Comparison of ENCODE assay signal across 14 cellular contexts in the genomic region with DNA sequence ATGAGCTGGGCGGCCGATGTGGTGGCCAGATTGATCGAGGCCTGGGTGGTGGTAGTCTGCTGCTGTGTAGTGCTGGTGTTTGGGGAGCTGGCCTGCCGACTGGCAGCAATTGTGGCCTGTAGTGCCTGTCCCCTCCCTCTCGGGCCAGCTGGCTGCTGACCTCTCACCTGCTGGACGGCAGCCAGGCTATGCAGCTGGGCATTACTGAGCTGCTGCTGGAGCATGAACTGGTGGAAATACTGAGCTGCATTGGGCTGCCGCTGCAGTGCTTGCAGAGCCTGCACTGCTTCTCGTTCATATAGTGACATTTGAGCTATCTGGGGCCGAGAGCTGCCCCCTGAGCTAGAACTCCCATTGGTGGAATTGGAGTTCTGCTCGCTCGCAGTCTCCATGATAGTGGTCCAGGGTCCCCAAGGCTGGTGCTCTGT. TPM values are rescaled to one million over a fixed set of nuclear protein-coding genes. Genes with fewer than 3 reads are reported as not detected.
DNase-seq lines count a peak whose midpoint lies in the region; ATAC-seq, FAIRE-seq and TF ChIP-seq lines count a peak whose summit lies in the region.
"Not testable (repeated sequence)": the region's sequence is repeated elsewhere in the genome, so short reads cannot be mapped to it uniquely, and the experiment has no call there.
"Had no signal": no experiment of that assay in that cellular context is flagged by ENCODE, and none has a peak within 500 bp of the region (broad histone marks: within the 10 kb centered on the region; RNA-seq: fewer than 3 reads in every experiment).

No MANE protein-coding gene starts in this region.

- not testable (repeated sequence) for H3K4me1 ChIP-seq in right cardiac atrium (ENCODE audit: control insufficient read depth, insufficient read depth, low read length); HepG2 (ENCODE audit: insufficient read depth, low read length); smooth muscle cell (ENCODE audit: low read depth)

- DNase-seq in DMS53 (lab: John Stamatoyannopoulos, UW) (peak; percentile 61), NCI-H748 (lab: John Stamatoyannopoulos, UW; ENCODE audit: unreplicated experiment) (peak; percentile 61)
- not testable (repeated sequence) for DNase-seq in chondrocyte (ENCODE audit: low spot score); right cardiac atrium; HepG2 (ENCODE audit: low spot score); mesothelial cell of epicardium (ENCODE audit: low spot score in 2 of 2, unreplicated experiment in 2 of 2); omental fat pad (ENCODE audit: low spot score); smooth muscle cell (lab: John Stamatoyannopoulos, UW; ENCODE audit: unreplicated experiment)

- in situ Hi-C loops in HepG2 (cut with HindIII; ENCODE audit: extremely low pct_ligation_motif_present, low pct_unique_long_range_greater_than_20kb), result not testable (repeated sequence)

- WGBS in right cardiac atrium, result 40% methylated on average over 11 of the region's 11 CpGs
- WGBS in HepG2 (ENCODE audit: low lambda C conversion rate), result no CpG with 5 or more reads among the region's 11 CpGs
- WGBS in smooth muscle cell (ENCODE audit: low lambda C conversion rate), result 60% methylated on average over 11 of the region's 11 CpGs

- H3K36me3 ChIP-seq in HepG2 (replicated peaks in 1 of 2; ENCODE audit: control insufficient read depth in 1 of 2, insufficient read depth in 2 of 2, low read length in 2 of 2); smooth muscle cell (ENCODE audit: low read depth): not testable (repeated sequence)

- not testable (repeated sequence) for H3K27ac Mint-ChIP-seq in chondrocyte (ENCODE audit: unreplicated experiment); mesothelial cell of epicardium

- H3K9me3 ChIP-seq in right cardiac atrium (ENCODE audit: control insufficient read depth, low read length); HepG2 (ENCODE audit: low read length); smooth muscle cell (replicated peaks; ENCODE audit: low read depth): not testable (repeated sequence)

- not testable (repeated sequence) for BruUV-seq in HepG2 (replicated peaks; lab: Mats Ljungman, UMichigan)

- H3K4me3 ChIP-seq in right cardiac atrium (ENCODE audit: low read length), result not testable (repeated sequence)
- H3K4me3 ChIP-seq in HepG2 (replicated peaks in 1 of 3; ENCODE audit: insufficient read depth in 1 of 3, low read depth in 2 of 3, low read length in 3 of 3), result peak overlapping the region in 1 of 3 experiments; percentile 23; a peak in 1 of 6 replicates
- peak overlapping the region; percentile 41 for H3K4me3 ChIP-seq in smooth muscle cell

- H3K36me3 Mint-ChIP-seq in chondrocyte (ENCODE audit: low read depth); mesothelial cell of epicardium: not testable (repeated sequence)

- not testable (repeated sequence) for H3K27ac ChIP-seq in right cardiac atrium (ENCODE audit: low read length); HepG2 (ENCODE audit: extremely low read length, insufficient read depth, low read length); smooth muscle cell (ENCODE audit: low read depth)

- H3K9me3 Mint-ChIP-seq in chondrocyte (ENCODE audit: low read depth), result not testable (repeated sequence)
- H3K9me3 Mint-ChIP-seq in mesothelial cell of epicardium, result peaks cover 29% of the 10 kb centered on the region

- H3K79me2 ChIP-seq in HepG2 (ENCODE audit: insufficient read depth, low read length); smooth muscle cell (ENCODE audit: low read depth): not testable (repeated sequence)

- not testable (repeated sequence) for TF ChIP-seq CTCF in chondrocyte (IDR thresholded peaks at IDR 0.05); HepG2 (CRISPR knock-in tag; IDR thresholded peaks at IDR 0.05); mesothelial cell of epicardium (IDR thresholded peaks at IDR 0.05; ENCODE audit: unreplicated experiment); omental fat pad (IDR thresholded peaks at IDR 0.05); smooth muscle cell (IDR thresholded peaks at IDR 0.05; ENCODE audit: borderline replicate concordance, insufficient read depth, poor library complexity, severe bottlenecking)

- H3F3A ChIP-seq in smooth muscle cell (ENCODE audit: low read depth), result not testable (repeated sequence)

- H3K27me3 ChIP-seq in right cardiac atrium (ENCODE audit: control insufficient read depth, insufficient read depth); HepG2 (ENCODE audit: control insufficient read depth in 1 of 2, insufficient read depth in 2 of 2, low read length in 2 of 2); smooth muscle cell (ENCODE audit: low read depth): not testable (repeated sequence)

- not testable (repeated sequence) for H4K20me1 ChIP-seq in HepG2 (ENCODE audit: insufficient read depth, low read length); smooth muscle cell (ENCODE audit: low read depth)

- not testable (repeated sequence) for TF ChIP-seq RAD21 in HepG2 (CRISPR knock-in tag; IDR thresholded peaks at IDR 0.05)

- ATAC-seq in right cardiac atrium (peak; percentile 11 to 38), HepG2 (peak; percentile 84), omental fat pad (ENCODE audit: low FRiP score) (peak; percentile 10)

- H3K4me3 Mint-ChIP-seq in chondrocyte (ENCODE audit: unreplicated experiment) (peak overlapping the region; percentile 53), mesothelial cell of epicardium (peak overlapping the region; percentile 56)

- FAIRE-seq in HepG2 (lab: Jason Lieb, UNC), result peak; percentile 15

- H3K27me3 Mint-ChIP-seq in chondrocyte (ENCODE audit: low read depth), result peaks cover 16% of the 10 kb centered on the region
- H3K27me3 Mint-ChIP-seq in mesothelial cell of epicardium (ENCODE audit: low read depth), result not testable (repeated sequence)

- CTCF ChIA-PET in HepG2 (lab: Yijun Ruan, JAX; ENCODE audit: low intra/inter-chr PET ratio, low total read pairs), result not testable (repeated sequence)

- not testable (repeated sequence) for H2AFZ ChIP-seq in HepG2 (ENCODE audit: low read length); smooth muscle cell (ENCODE audit: low read depth)

- POLR2A ChIA-PET in HepG2 (lab: Yijun Ruan, JAX), result not testable (repeated sequence)

- H3K4me2 ChIP-seq in HepG2 (ENCODE audit: low read depth, low read length), result peak overlapping the region; percentile 47
- peak overlapping the region; percentile 71 for H3K4me2 ChIP-seq in smooth muscle cell

- not testable (repeated sequence) for TF ChIP-seq EP300 in HepG2 (IDR thresholded peaks at IDR 0.05; ENCODE audit: low read depth in 2 of 2, low read length in 2 of 2); HepG2 (CRISPR knock-in tag; IDR thresholded peaks at IDR 0.05; ENCODE audit: borderline replicate concordance)

- intact Hi-C loops in right cardiac atrium (cut with DNase I); HepG2 (cut with micrococcal nuclease; ENCODE audit: unreplicated experiment): not testable (repeated sequence)

- TF ChIP-seq POLR2A in HepG2 (IDR thresholded peaks at IDR 0.05; ENCODE audit: insufficient read depth in 1 of 2, low read depth in 2 of 2, low read length in 2 of 2), result not testable (repeated sequence)

- H3K9ac ChIP-seq in HepG2 (ENCODE audit: insufficient read depth, low read depth, low read length); smooth muscle cell (ENCODE audit: low read depth): not testable (repeated sequence)

- not testable (repeated sequence) for H3K4me1 Mint-ChIP-seq in chondrocyte (ENCODE audit: low read depth); mesothelial cell of epicardium

RNA-seq across cellular contexts. Expression of a gene that starts 11.6 kb away (rescaled TPM):
- total RNA-seq in chondrocyte (not detected in 3 replicates), right cardiac atrium (not detected), HepG2 (2016; rRNA removed; fragmentation: Illumina TruSeq; extraction: Trizol) (not detected in 2 replicates), mesothelial cell of epicardium (not detected in 3 replicates), omental fat pad (not detected), smooth muscle cell (not detected in 2 replicates)
- polyA plus RNA-seq in right cardiac atrium (not detected), HepG2 (2011; rRNA removed) (not detected in 2 replicates), smooth muscle cell (not detected in 2 replicates)
- total RNA-seq in HepG2 (2016; cell fraction: cytosol; rRNA removed; fragmentation: Illumina TruSeq; extraction: Trizol; ENCODE audit: low read depth), result not detected in 2 replicates
- not detected in 2 replicates for total RNA-seq in HepG2 (2016; cell fraction: insoluble cytoplasmic fraction; rRNA removed; fragmentation: Illumina TruSeq; extraction: Trizol)
- total RNA-seq in HepG2 (2016; cell fraction: membrane; rRNA removed; fragmentation: Illumina TruSeq; extraction: Trizol), result not detected in 2 replicates
- not detected in 2 replicates for total RNA-seq in HepG2 (2016; cell fraction: nucleus; rRNA removed; fragmentation: Illumina TruSeq; extraction: Trizol)
- not detected in 2 replicates for polyA plus RNA-seq in HepG2 (2011; cell fraction: cytosol; rRNA removed)
- not detected in 2 replicates for polyA plus RNA-seq in HepG2 (2011; cell fraction: nucleus; rRNA removed)
- polyA plus RNA-seq in HepG2 (2012), result not detected in 2 replicates
- polyA plus RNA-seq in HepG2 (2016; cell fraction: cytosol; fragmentation: Illumina TruSeq; extraction: Trizol; ENCODE audit: low read depth), result not detected in 2 replicates
- polyA plus RNA-seq in HepG2 (2016; cell fraction: insoluble cytoplasmic fraction; fragmentation: Illumina TruSeq; extraction: Trizol; ENCODE audit: low read depth), result not detected in 2 replicates
- not detected in 2 replicates for polyA plus RNA-seq in HepG2 (2016; cell fraction: membrane; fragmentation: Illumina TruSeq; extraction: Trizol; ENCODE audit: low read depth)
- polyA plus RNA-seq in HepG2 (2016; cell fraction: nucleus; fragmentation: Illumina TruSeq; extraction: Trizol; ENCODE audit: insufficient read depth, low read depth), result not detected in 2 replicates
- not detected in 2 replicates for polyA minus RNA-seq in HepG2 (2011; rRNA and poly(A)+ RNA removed; ENCODE audit: low replicate concordance)
- not detected in 2 replicates for polyA minus RNA-seq in HepG2 (2011; cell fraction: cytosol; rRNA and poly(A)+ RNA removed)
- polyA minus RNA-seq in HepG2 (2011; cell fraction: nucleus; rRNA and poly(A)+ RNA removed), result not detected in 2 replicates
- total RNA-seq: Calu3; CD4-positive, alpha-beta memory T cell; G401; IMR-90; PC-9 had no signal
- polyA plus RNA-seq: BJ; CD4-positive, alpha-beta memory T cell; IMR-90 had no signal

RNA-seq across cellular contexts. Expression of a gene that starts 14.1 kb away (rescaled TPM):
- total RNA-seq in chondrocyte, result not detected in 3 replicates
- not detected for total RNA-seq in right cardiac atrium
- polyA plus RNA-seq in right cardiac atrium, result not detected
- total RNA-seq in HepG2 (2016; rRNA removed; fragmentation: Illumina TruSeq; extraction: Trizol), result not detected in 2 replicates
- not detected in 2 replicates for total RNA-seq in HepG2 (2016; cell fraction: cytosol; rRNA removed; fragmentation: Illumina TruSeq; extraction: Trizol; ENCODE audit: low read depth)
- total RNA-seq in HepG2 (2016; cell fraction: insoluble cytoplasmic fraction; rRNA removed; fragmentation: Illumina TruSeq; extraction: Trizol), result not detected in 2 replicates
- total RNA-seq in HepG2 (2016; cell fraction: membrane; rRNA removed; fragmentation: Illumina TruSeq; extraction: Trizol), result not detected in 2 replicates
- total RNA-seq in HepG2 (2016; cell fraction: nucleus; rRNA removed; fragmentation: Illumina TruSeq; extraction: Trizol), result not detected in 2 replicates
- polyA plus RNA-seq in HepG2 (2011; rRNA removed), result not detected in 2 replicates
- not detected in 2 replicates for polyA plus RNA-seq in HepG2 (2011; cell fraction: cytosol; rRNA removed)
- not detected in 2 replicates for polyA plus RNA-seq in HepG2 (2011; cell fraction: nucleus; rRNA removed)
- not detected in 2 replicates for polyA plus RNA-seq in HepG2 (2012)
- not detected in 2 replicates for polyA plus RNA-seq in HepG2 (2016; cell fraction: cytosol; fragmentation: Illumina TruSeq; extraction: Trizol; ENCODE audit: low read depth)
- not detected in 2 replicates for polyA plus RNA-seq in HepG2 (2016; cell fraction: insoluble cytoplasmic fraction; fragmentation: Illumina TruSeq; extraction: Trizol; ENCODE audit: low read depth)
- not detected in 2 replicates for polyA plus RNA-seq in HepG2 (2016; cell fraction: membrane; fragmentation: Illumina TruSeq; extraction: Trizol; ENCODE audit: low read depth)
- not detected in 2 replicates for polyA plus RNA-seq in HepG2 (2016; cell fraction: nucleus; fragmentation: Illumina TruSeq; extraction: Trizol; ENCODE audit: insufficient read depth, low read depth)
- not detected in 2 replicates for polyA minus RNA-seq in HepG2 (2011; rRNA and poly(A)+ RNA removed; ENCODE audit: low replicate concordance)
- not detected in 2 replicates for polyA minus RNA-seq in HepG2 (2011; cell fraction: cytosol; rRNA and poly(A)+ RNA removed)
- not detected in 2 replicates for polyA minus RNA-seq in HepG2 (2011; cell fraction: nucleus; rRNA and poly(A)+ RNA removed)
- total RNA-seq in mesothelial cell of epicardium, result not detected in 3 replicates
- total RNA-seq in omental fat pad, result not detected
- total RNA-seq in smooth muscle cell, result not detected in 2 replicates
- not detected in 2 replicates for polyA plus RNA-seq in smooth muscle cell
- total RNA-seq: Calu3; CD4-positive, alpha-beta memory T cell; G401; IMR-90; PC-9 had no signal
- polyA plus RNA-seq: BJ; CD4-positive, alpha-beta memory T cell; IMR-90 had no signal

RNA-seq across cellular contexts. Expression of a gene that starts 29.5 kb away (rescaled TPM):
- total RNA-seq in chondrocyte (not detected in 3 replicates), right cardiac atrium (not detected), HepG2 (2016; rRNA removed; fragmentation: Illumina TruSeq; extraction: Trizol) (not detected in 2 replicates), mesothelial cell of epicardium (not detected in 3 replicates), omental fat pad (not detected), smooth muscle cell (not detected in 2 replicates)
- polyA plus RNA-seq in right cardiac atrium (not detected), HepG2 (2011; rRNA removed) (not detected in 2 replicates), smooth muscle cell (not detected in 2 replicates)
- not detected in 2 replicates for total RNA-seq in HepG2 (2016; cell fraction: cytosol; rRNA removed; fragmentation: Illumina TruSeq; extraction: Trizol; ENCODE audit: low read depth)
- not detected in 2 replicates for total RNA-seq in HepG2 (2016; cell fraction: insoluble cytoplasmic fraction; rRNA removed; fragmentation: Illumina TruSeq; extraction: Trizol)
- total RNA-seq in HepG2 (2016; cell fraction: membrane; rRNA removed; fragmentation: Illumina TruSeq; extraction: Trizol), result not detected in 2 replicates
- total RNA-seq in HepG2 (2016; cell fraction: nucleus; rRNA removed; fragmentation: Illumina TruSeq; extraction: Trizol), result not detected in 2 replicates
- polyA plus RNA-seq in HepG2 (2011; cell fraction: cytosol; rRNA removed), result not detected in 2 replicates
- not detected in 2 replicates for polyA plus RNA-seq in HepG2 (2011; cell fraction: nucleus; rRNA removed)
- not detected in 2 replicates for polyA plus RNA-seq in HepG2 (2012)
- polyA plus RNA-seq in HepG2 (2016; cell fraction: cytosol; fragmentation: Illumina TruSeq; extraction: Trizol; ENCODE audit: low read depth), result not detected in 2 replicates
- polyA plus RNA-seq in HepG2 (2016; cell fraction: insoluble cytoplasmic fraction; fragmentation: Illumina TruSeq; extraction: Trizol; ENCODE audit: low read depth), result not detected in 2 replicates
- polyA plus RNA-seq in HepG2 (2016; cell fraction: membrane; fragmentation: Illumina TruSeq; extraction: Trizol; ENCODE audit: low read depth), result not detected in 2 replicates
- polyA plus RNA-seq in HepG2 (2016; cell fraction: nucleus; fragmentation: Illumina TruSeq; extraction: Trizol; ENCODE audit: insufficient read depth, low read depth), result not detected in 2 replicates
- polyA minus RNA-seq in HepG2 (2011; rRNA and poly(A)+ RNA removed; ENCODE audit: low replicate concordance), result not detected in 2 replicates
- not detected in 2 replicates for polyA minus RNA-seq in HepG2 (2011; cell fraction: cytosol; rRNA and poly(A)+ RNA removed)
- polyA minus RNA-seq in HepG2 (2011; cell fraction: nucleus; rRNA and poly(A)+ RNA removed), result not detected in 2 replicates
- total RNA-seq: Calu3; CD4-positive, alpha-beta memory T cell; G401; IMR-90; PC-9 had no signal
- polyA plus RNA-seq: BJ; CD4-positive, alpha-beta memory T cell; IMR-90 had no signal

RNA-seq across cellular contexts. Expression of a gene that starts 51.6 kb away (rescaled TPM):
- total RNA-seq in chondrocyte, result not detected in 3 replicates
- total RNA-seq in right cardiac atrium, result not detected
- polyA plus RNA-seq in right cardiac atrium, result not detected
- total RNA-seq in HepG2 (2016; rRNA removed; fragmentation: Illumina TruSeq; extraction: Trizol), result not detected in 2 replicates
- not detected in 2 replicates for total RNA-seq in HepG2 (2016; cell fraction: cytosol; rRNA removed; fragmentation: Illumina TruSeq; extraction: Trizol; ENCODE audit: low read depth)
- total RNA-seq in HepG2 (2016; cell fraction: insoluble cytoplasmic fraction; rRNA removed; fragmentation: Illumina TruSeq; extraction: Trizol), result not detected in 2 replicates
- not detected in 2 replicates for total RNA-seq in HepG2 (2016; cell fraction: membrane; rRNA removed; fragmentation: Illumina TruSeq; extraction: Trizol)
- not detected in 2 replicates for total RNA-seq in HepG2 (2016; cell fraction: nucleus; rRNA removed; fragmentation: Illumina TruSeq; extraction: Trizol)
- polyA plus RNA-seq in HepG2 (2011; rRNA removed), result not detected in 2 replicates
- polyA plus RNA-seq in HepG2 (2011; cell fraction: cytosol; rRNA removed), result not detected in 2 replicates
- not detected in 2 replicates for polyA plus RNA-seq in HepG2 (2011; cell fraction: nucleus; rRNA removed)
- polyA plus RNA-seq in HepG2 (2012), result not detected in 2 replicates
- not detected in 2 replicates for polyA plus RNA-seq in HepG2 (2016; cell fraction: cytosol; fragmentation: Illumina TruSeq; extraction: Trizol; ENCODE audit: low read depth)
- not detected in 2 replicates for polyA plus RNA-seq in HepG2 (2016; cell fraction: insoluble cytoplasmic fraction; fragmentation: Illumina TruSeq; extraction: Trizol; ENCODE audit: low read depth)
- polyA plus RNA-seq in HepG2 (2016; cell fraction: membrane; fragmentation: Illumina TruSeq; extraction: Trizol; ENCODE audit: low read depth), result not detected in 2 replicates
- polyA plus RNA-seq in HepG2 (2016; cell fraction: nucleus; fragmentation: Illumina TruSeq; extraction: Trizol; ENCODE audit: insufficient read depth, low read depth), result not detected in 2 replicates
- not detected in 2 replicates for polyA minus RNA-seq in HepG2 (2011; rRNA and poly(A)+ RNA removed; ENCODE audit: low replicate concordance)
- polyA minus RNA-seq in HepG2 (2011; cell fraction: cytosol; rRNA and poly(A)+ RNA removed), result not detected in 2 replicates
- not detected in 2 replicates for polyA minus RNA-seq in HepG2 (2011; cell fraction: nucleus; rRNA and poly(A)+ RNA removed)
- not detected in 3 replicates for total RNA-seq in mesothelial cell of epicardium
- total RNA-seq in omental fat pad, result not detected
- not detected in 2 replicates for total RNA-seq in smooth muscle cell
- not detected in 2 replicates for polyA plus RNA-seq in smooth muscle cell
- total RNA-seq: Calu3; CD4-positive, alpha-beta memory T cell; G401; IMR-90; PC-9 had no signal
- polyA plus RNA-seq: BJ; CD4-positive, alpha-beta memory T cell; IMR-90 had no signal

RNA-seq across cellular contexts. Expression of a gene that starts 55.5 kb away (rescaled TPM):
- total RNA-seq in chondrocyte (not detected in 3 replicates), right cardiac atrium (not detected), HepG2 (2016; rRNA removed; fragmentation: Illumina TruSeq; extraction: Trizol) (not detected in 2 replicates), mesothelial cell of epicardium (not detected in 3 replicates), omental fat pad (not detected), smooth muscle cell (not detected in 2 replicates)
- polyA plus RNA-seq in right cardiac atrium (not detected), HepG2 (2011; rRNA removed) (not detected in 2 replicates), smooth muscle cell (not detected in 2 replicates)
- not detected in 2 replicates for total RNA-seq in HepG2 (2016; cell fraction: cytosol; rRNA removed; fragmentation: Illumina TruSeq; extraction: Trizol; ENCODE audit: low read depth)
- not detected in 2 replicates for total RNA-seq in HepG2 (2016; cell fraction: insoluble cytoplasmic fraction; rRNA removed; fragmentation: Illumina TruSeq; extraction: Trizol)
- total RNA-seq in HepG2 (2016; cell fraction: membrane; rRNA removed; fragmentation: Illumina TruSeq; extraction: Trizol), result not detected in 2 replicates
- not detected in 2 replicates for total RNA-seq in HepG2 (2016; cell fraction: nucleus; rRNA removed; fragmentation: Illumina TruSeq; extraction: Trizol)
- polyA plus RNA-seq in HepG2 (2011; cell fraction: cytosol; rRNA removed), result not detected in 2 replicates
- not detected in 2 replicates for polyA plus RNA-seq in HepG2 (2011; cell fraction: nucleus; rRNA removed)
- not detected in 2 replicates for polyA plus RNA-seq in HepG2 (2012)
- polyA plus RNA-seq in HepG2 (2016; cell fraction: cytosol; fragmentation: Illumina TruSeq; extraction: Trizol; ENCODE audit: low read depth), result not detected in 2 replicates
- not detected in 2 replicates for polyA plus RNA-seq in HepG2 (2016; cell fraction: insoluble cytoplasmic fraction; fragmentation: Illumina TruSeq; extraction: Trizol; ENCODE audit: low read depth)
- polyA plus RNA-seq in HepG2 (2016; cell fraction: membrane; fragmentation: Illumina TruSeq; extraction: Trizol; ENCODE audit: low read depth), result not detected in 2 replicates
- not detected in 2 replicates for polyA plus RNA-seq in HepG2 (2016; cell fraction: nucleus; fragmentation: Illumina TruSeq; extraction: Trizol; ENCODE audit: insufficient read depth, low read depth)
- not detected in 2 replicates for polyA minus RNA-seq in HepG2 (2011; rRNA and poly(A)+ RNA removed; ENCODE audit: low replicate concordance)
- not detected in 2 replicates for polyA minus RNA-seq in HepG2 (2011; cell fraction: cytosol; rRNA and poly(A)+ RNA removed)
- polyA minus RNA-seq in HepG2 (2011; cell fraction: nucleus; rRNA and poly(A)+ RNA removed), result not detected in 2 replicates
- total RNA-seq: Calu3; CD4-positive, alpha-beta memory T cell; G401; IMR-90; PC-9 had no signal
- polyA plus RNA-seq: BJ; CD4-positive, alpha-beta memory T cell; IMR-90 had no signal

Comparison
In these comparisons a context has a peak if more than half of its experiments do, and no peak if none do; other contexts are left out.
1. ATAC-seq: peak in every context shown above with its lines; median percentile 84 in HepG2; 24 in right cardiac atrium; 10 in omental fat pad.